In the genomic region with DNA sequence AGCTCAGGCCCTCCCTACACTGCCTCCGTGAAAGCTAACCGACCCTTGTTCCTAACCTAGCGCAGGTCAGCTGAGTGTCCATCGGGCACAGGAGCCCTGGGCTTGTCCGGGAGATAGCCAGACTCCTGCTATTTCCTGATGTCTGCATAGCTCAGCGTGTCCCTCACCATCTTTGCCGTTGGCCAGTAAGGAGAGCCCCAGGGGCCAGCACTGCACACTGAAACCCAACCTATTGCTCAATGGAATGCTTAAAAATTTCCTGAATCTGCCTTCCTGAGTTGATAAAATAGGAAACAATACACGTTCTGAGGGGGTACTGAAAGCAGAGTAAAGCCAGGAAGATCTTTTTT, we compare ENCODE assay signal across 8 cellular contexts. TPM values are rescaled to one million over a fixed set of nuclear protein-coding genes. Genes with fewer than 3 reads are reported as not detected.
DNase-seq lines count a peak whose midpoint lies in the region; ATAC-seq and TF ChIP-seq lines count a peak whose summit lies in the region.

No MANE protein-coding gene starts in this region.

- DNase-seq in AG04449 (ENCODE audit: low read depth, low spot score) (no peak), IMR-90 (no peak), astrocyte of the cerebellum (ENCODE audit: low read depth) (no peak), NCI-H2029 (lab: John Stamatoyannopoulos, UW) (no peak), SIG-M5 (lab: John Stamatoyannopoulos, UW) (no peak), NCI-H1417 (lab: John Stamatoyannopoulos, UW) (no peak)

- peak overlapping the region; percentile 76 for H2AK5ac ChIP-seq in IMR-90 (ENCODE audit: low read depth, low read length)

- peak overlapping the region; percentile 82 to 88 for H4K8ac ChIP-seq in IMR-90 (ENCODE audit: low read depth in 2 of 2, low read length in 2 of 2)

- H2BK15ac ChIP-seq in IMR-90 (ENCODE audit: low read depth, low read length) = peak overlapping the region; percentile 87

- H2BK5ac ChIP-seq in IMR-90 (ENCODE audit: low read depth, low read length, poor library complexity, severe bottlenecking) = peak overlapping the region; percentile 93

- H3K9me1 ChIP-seq in IMR-90 (ENCODE audit: insufficient read depth, low read length) = peaks cover 16% of the 10 kb centered on the region

- dilution Hi-C loops in IMR-90 (cut with HindIII; ENCODE audit: low sequenced_read_pairs, unreplicated experiment) = no loop called here

- TF ChIP-seq POLR2A in IMR-90 (IDR thresholded peaks at IDR 0.05; ENCODE audit: low read depth, low read length) = no peak

- peak overlapping the region; percentile 95 for H4K91ac ChIP-seq in IMR-90 (ENCODE audit: insufficient read depth, low read depth, low read length)

- H2AFZ ChIP-seq in IMR-90 (replicated peaks; ENCODE audit: low read length, poor library complexity) = peak overlapping the region; percentile 77

- peak overlapping the region; percentile 63 for H3K9ac ChIP-seq in IMR-90 (ENCODE audit: low read depth, low read length)

- no peaks in the 10 kb centered on the region for H4K20me1 ChIP-seq in IMR-90 (ENCODE audit: insufficient read depth, low read length)

- in situ Hi-C loops in IMR-90 (cut with MboI; ENCODE audit: low sequenced_read_pairs) = loop anchor here (10.0 kb wide), 1 partner anchor 132 kb away; no protein-coding TSS in a partner anchor
- in situ Hi-C loops in astrocyte of the cerebellum (cut with HindIII; ENCODE audit: low sequenced_read_pairs) = no loop called here

- 76% methylated on average over 5 of the region's 8 CpGs; no CpG with 5 or more reads in 1 of the 2 experiments for WGBS in IMR-90 (ENCODE audit: extremely low coverage in 2 of 2, insufficient read length in 1 of 2), 2 experiments
- WGBS in mesodermal cell (ENCODE audit: insufficient coverage in 2 of 2), 2 experiments = 70 to 81% methylated on average over 6 to 8 of the region's 8 CpGs

- peak; percentile 50 for ATAC-seq in IMR-90 (ENCODE audit: low read depth)
- ATAC-seq in HG02852 (IDR thresholded peaks at IDR 0.05; ENCODE audit: unreplicated experiment) = no peak

- peak overlapping the region; percentile 15 for H2AK9ac ChIP-seq in IMR-90 (replicated peaks; ENCODE audit: low read depth, low read length, poor library complexity)

- POLR2A ChIA-PET in AG04449 (lab: Yijun Ruan, JAX) = interaction anchor here (0.6 to 2.6 kb wide), 6 partner anchors 43 to 169 kb away, joined by 3 to 12 read pairs (median 4); no protein-coding TSS in a partner anchor
- POLR2A ChIA-PET in IMR-90 (lab: Charles Lee; ENCODE audit: unreplicated experiment) = interaction anchor here (0.8 to 1.4 kb wide), 2 partner anchors 156 to 161 kb away, joined by 3 read pairs; no protein-coding TSS in a partner anchor

- H3K23ac ChIP-seq in IMR-90 (ENCODE audit: low read depth, low read length) = peak overlapping the region; percentile 84

- peak overlapping the region; percentile 71 for H3K56ac ChIP-seq in IMR-90 (ENCODE audit: extremely low read depth, insufficient read depth, low read length)

- H3K4me1 ChIP-seq in IMR-90 (ENCODE audit: control insufficient read depth, insufficient read depth, low read length) = peaks cover 25% of the 10 kb centered on the region
- peaks cover 37% of the 10 kb centered on the region for H3K4me1 ChIP-seq in mesodermal cell (ENCODE audit: control insufficient read depth, insufficient read depth, low read length, poor library complexity, severe bottlenecking)

- peak overlapping the region; percentile 71 for H3K4me2 ChIP-seq in IMR-90 (ENCODE audit: low read depth, low read length)

- H2BK120ac ChIP-seq in IMR-90 (ENCODE audit: low read depth, low read length) = peak overlapping the region; percentile 95

- no peaks in the 10 kb centered on the region for H3K36me3 ChIP-seq in IMR-90 (ENCODE audit: control insufficient read depth, insufficient read depth, low read length)
- no peaks in the 10 kb centered on the region for H3K36me3 ChIP-seq in mesodermal cell (ENCODE audit: control insufficient read depth, insufficient read depth, low read length)

- TF ChIP-seq CTCF in AG04449 (IDR thresholded peaks at IDR 0.05; ENCODE audit: insufficient read depth, low read length, missing control alignments) (no peak), IMR-90 (conservative IDR thresholded peaks at IDR 0.05; ENCODE audit: low read depth, low read length) (no peak), astrocyte of the cerebellum (IDR thresholded peaks at IDR 0.05; ENCODE audit: low read depth, low read length, missing control alignments) (no peak)

- peaks cover 0 to 48% of the 10 kb centered on the region in 2 experiments; a peak in 2 of 4 replicates for H3K79me1 ChIP-seq in IMR-90 (ENCODE audit: low read depth in 1 of 2, low read length in 2 of 2)

- CTCF ChIA-PET in AG04449 (lab: Yijun Ruan, JAX) (interaction anchor here (1.4 to 3.2 kb wide), 3 partner anchors 16 to 158 kb away, joined by 3 to 15 read pairs (median 4); no protein-coding TSS in a partner anchor), IMR-90 (lab: Yijun Ruan, JAX) (interaction anchor here (0.5 to 1.4 kb wide), 7 partner anchors 25 to 353 kb away, joined by 3 to 5 read pairs (median 4); no protein-coding TSS in a partner anchor)

- peak overlapping the region; percentile 82 for H3K14ac ChIP-seq in IMR-90 (replicated peaks; ENCODE audit: low read depth, low read length)

- H3K4ac ChIP-seq in IMR-90 (ENCODE audit: low read depth, low read length) = peak overlapping the region; percentile 93

- peak overlapping the region; percentile 97 for H3K18ac ChIP-seq in IMR-90 (ENCODE audit: low read depth, low read length)

- H3K27ac ChIP-seq in IMR-90 (ENCODE audit: insufficient read depth, low read length) (peak overlapping the region; percentile 96), mesodermal cell (ENCODE audit: low read depth, low read length, severe bottlenecking) (peak overlapping the region; percentile 72)

- intact Hi-C loops in IMR-90 (cut with micrococcal nuclease) = loop anchor here (1.0 to 10.0 kb wide), 6 partner anchors 156 to 568 kb away; no protein-coding TSS in a partner anchor

- H2BK20ac ChIP-seq in IMR-90 (ENCODE audit: low read depth, low read length) = peak overlapping the region; percentile 84

- no TSS peak for BruUV-seq in IMR-90 (replicated peaks; lab: Mats Ljungman, UMichigan)

- TF ChIP-seq RAD21 in IMR-90 (IDR thresholded peaks at IDR 0.05; ENCODE audit: low read length) = no peak

- no peaks in the 10 kb centered on the region for H3K27me3 ChIP-seq in IMR-90 (ENCODE audit: control insufficient read depth, insufficient read depth, low read length)

- peak overlapping the region; percentile 97 for H4K5ac ChIP-seq in IMR-90 (ENCODE audit: low read depth, low read length)

- H3K4me3 ChIP-seq in AG04449 (ENCODE audit: low read depth, low read length) (peak overlapping the region; percentile 50), IMR-90 (ENCODE audit: insufficient read depth, low read depth, low read length) (peak overlapping the region; percentile 13; the same call in 1 of the 2 replicates), astrocyte of the cerebellum (ENCODE audit: low read depth, low read length) (peak overlapping the region; percentile 44), mesodermal cell (ENCODE audit: extremely low read depth, insufficient read depth, low read length, poor library complexity, severe bottlenecking) (no peak overlapping the region)

- no peaks in the 10 kb centered on the region for H3K9me3 ChIP-seq in IMR-90 (ENCODE audit: control insufficient read depth, insufficient read depth, low read length)
- H3K9me3 ChIP-seq in mesodermal cell (ENCODE audit: control insufficient read depth, low read length) = peaks cover 12% of the 10 kb centered on the region

TF ChIP-seq in IMR-90, 13 proteins besides CTCF, POLR2A, EP300 and RAD21:
- TF ChIP-seq, protein P1, sequence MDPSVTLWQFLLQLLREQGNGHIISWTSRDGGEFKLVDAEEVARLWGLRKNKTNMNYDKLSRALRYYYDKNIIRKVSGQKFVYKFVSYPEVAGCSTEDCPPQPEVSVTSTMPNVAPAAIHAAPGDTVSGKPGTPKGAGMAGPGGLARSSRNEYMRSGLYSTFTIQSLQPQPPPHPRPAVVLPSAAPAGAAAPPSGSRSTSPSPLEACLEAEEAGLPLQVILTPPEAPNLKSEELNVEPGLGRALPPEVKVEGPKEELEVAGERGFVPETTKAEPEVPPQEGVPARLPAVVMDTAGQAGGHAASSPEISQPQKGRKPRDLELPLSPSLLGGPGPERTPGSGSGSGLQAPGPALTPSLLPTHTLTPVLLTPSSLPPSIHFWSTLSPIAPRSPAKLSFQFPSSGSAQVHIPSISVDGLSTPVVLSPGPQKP (IDR thresholded peaks at IDR 0.05; ENCODE audit: borderline replicate concordance, low read depth, low read length) = no peak
- TF ChIP-seq CEBPB (IDR thresholded peaks at IDR 0.05; ENCODE audit: low read depth, low read length) = peak; percentile 83
- TF ChIP-seq SMC3 (IDR thresholded peaks at IDR 0.05; ENCODE audit: low read depth, low read length) = no peak
- TF ChIP-seq MAFK (IDR thresholded peaks at IDR 0.05; ENCODE audit: low read depth, low read length) = no peak
- no peak for TF ChIP-seq RFX5 (IDR thresholded peaks at IDR 0.05; ENCODE audit: low read depth, low read length)
- TF ChIP-seq NFE2L2 (IDR thresholded peaks at IDR 0.05; ENCODE audit: low read depth, low read length) = no peak
- TF ChIP-seq BHLHE40 (IDR thresholded peaks at IDR 0.05; ENCODE audit: low read depth, low read length) = no peak
- no peak for TF ChIP-seq FOS (IDR thresholded peaks at IDR 0.05; ENCODE audit: low read depth, low read length)
TF ChIP-seq in IMR-90: peak in this region for 1.

RNA-seq across cellular contexts. Expression of a gene that starts 2.2 kb away (rescaled TPM):
- 16.7 and 56.5 TPM in 2 replicates for total RNA-seq in IMR-90 (2012; rRNA removed)
- 34.5 and 45.0 TPM in 2 replicates for polyA plus RNA-seq in IMR-90 (2012; rRNA removed)
- polyA plus RNA-seq in IMR-90 (2012; cell fraction: cytosol; rRNA removed) = 33.2 and 58.6 TPM in 2 replicates
- 85.5 and 137 TPM in 2 replicates for polyA plus RNA-seq in IMR-90 (2012; cell fraction: nucleus; rRNA removed; ENCODE audit: low replicate concordance)
- polyA plus RNA-seq in mesodermal cell (2013, experiment 1 of 2) = 7.3 TPM
- 5.3 TPM for polyA plus RNA-seq in mesodermal cell (2013, experiment 2 of 2)
